In the genomic region with DNA sequence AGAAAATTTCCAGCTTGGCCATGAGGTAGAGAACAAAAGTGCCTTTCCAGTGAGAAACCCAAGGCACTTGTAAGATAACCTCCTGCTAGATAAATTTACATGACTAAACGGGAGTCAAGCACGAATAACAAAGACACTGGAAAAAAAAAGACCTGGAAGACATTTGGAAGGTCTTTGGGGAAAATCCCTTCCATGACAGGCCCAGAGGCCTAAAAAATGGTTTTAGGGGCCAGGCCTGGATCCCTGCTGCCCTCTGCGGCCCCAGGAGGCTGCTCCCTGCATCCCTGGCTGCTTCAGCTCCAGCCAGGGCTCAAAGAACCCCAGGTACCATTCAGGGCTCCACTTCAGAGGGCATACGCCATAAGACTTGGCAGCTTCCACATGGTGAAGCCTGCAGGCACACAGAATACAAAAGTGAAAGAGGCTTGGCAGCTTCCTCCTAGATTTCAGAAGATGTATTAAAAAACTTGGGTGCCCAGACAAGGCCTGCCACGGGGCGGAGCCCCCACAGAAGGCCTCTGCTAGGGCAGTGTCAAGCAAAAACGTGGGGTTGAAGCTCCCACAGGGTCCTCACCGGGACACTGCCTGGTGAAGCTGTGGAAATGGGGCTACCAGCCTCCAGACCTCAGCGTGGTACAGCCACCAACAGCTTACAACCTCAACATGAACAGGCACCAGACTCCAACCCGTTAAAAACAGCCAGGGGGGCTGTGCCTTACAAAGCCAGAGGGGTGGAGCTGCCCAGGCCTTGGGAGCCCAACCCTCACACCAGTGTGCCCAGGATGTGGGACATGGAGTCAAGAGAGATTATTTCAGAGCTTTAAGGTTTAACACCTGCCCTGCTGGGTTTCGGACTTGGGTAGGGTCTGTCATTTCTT, we compare ENCODE assay signal across 1 cellular context.
TF ChIP-seq lines count a peak whose summit lies in the region.

No MANE protein-coding gene starts in this region.

TF ChIP-seq in GM23338, 12 proteins besides CTCF, POLR2A, EP300 and RAD21 (continued from another document):
- TF ChIP-seq, protein P1, sequence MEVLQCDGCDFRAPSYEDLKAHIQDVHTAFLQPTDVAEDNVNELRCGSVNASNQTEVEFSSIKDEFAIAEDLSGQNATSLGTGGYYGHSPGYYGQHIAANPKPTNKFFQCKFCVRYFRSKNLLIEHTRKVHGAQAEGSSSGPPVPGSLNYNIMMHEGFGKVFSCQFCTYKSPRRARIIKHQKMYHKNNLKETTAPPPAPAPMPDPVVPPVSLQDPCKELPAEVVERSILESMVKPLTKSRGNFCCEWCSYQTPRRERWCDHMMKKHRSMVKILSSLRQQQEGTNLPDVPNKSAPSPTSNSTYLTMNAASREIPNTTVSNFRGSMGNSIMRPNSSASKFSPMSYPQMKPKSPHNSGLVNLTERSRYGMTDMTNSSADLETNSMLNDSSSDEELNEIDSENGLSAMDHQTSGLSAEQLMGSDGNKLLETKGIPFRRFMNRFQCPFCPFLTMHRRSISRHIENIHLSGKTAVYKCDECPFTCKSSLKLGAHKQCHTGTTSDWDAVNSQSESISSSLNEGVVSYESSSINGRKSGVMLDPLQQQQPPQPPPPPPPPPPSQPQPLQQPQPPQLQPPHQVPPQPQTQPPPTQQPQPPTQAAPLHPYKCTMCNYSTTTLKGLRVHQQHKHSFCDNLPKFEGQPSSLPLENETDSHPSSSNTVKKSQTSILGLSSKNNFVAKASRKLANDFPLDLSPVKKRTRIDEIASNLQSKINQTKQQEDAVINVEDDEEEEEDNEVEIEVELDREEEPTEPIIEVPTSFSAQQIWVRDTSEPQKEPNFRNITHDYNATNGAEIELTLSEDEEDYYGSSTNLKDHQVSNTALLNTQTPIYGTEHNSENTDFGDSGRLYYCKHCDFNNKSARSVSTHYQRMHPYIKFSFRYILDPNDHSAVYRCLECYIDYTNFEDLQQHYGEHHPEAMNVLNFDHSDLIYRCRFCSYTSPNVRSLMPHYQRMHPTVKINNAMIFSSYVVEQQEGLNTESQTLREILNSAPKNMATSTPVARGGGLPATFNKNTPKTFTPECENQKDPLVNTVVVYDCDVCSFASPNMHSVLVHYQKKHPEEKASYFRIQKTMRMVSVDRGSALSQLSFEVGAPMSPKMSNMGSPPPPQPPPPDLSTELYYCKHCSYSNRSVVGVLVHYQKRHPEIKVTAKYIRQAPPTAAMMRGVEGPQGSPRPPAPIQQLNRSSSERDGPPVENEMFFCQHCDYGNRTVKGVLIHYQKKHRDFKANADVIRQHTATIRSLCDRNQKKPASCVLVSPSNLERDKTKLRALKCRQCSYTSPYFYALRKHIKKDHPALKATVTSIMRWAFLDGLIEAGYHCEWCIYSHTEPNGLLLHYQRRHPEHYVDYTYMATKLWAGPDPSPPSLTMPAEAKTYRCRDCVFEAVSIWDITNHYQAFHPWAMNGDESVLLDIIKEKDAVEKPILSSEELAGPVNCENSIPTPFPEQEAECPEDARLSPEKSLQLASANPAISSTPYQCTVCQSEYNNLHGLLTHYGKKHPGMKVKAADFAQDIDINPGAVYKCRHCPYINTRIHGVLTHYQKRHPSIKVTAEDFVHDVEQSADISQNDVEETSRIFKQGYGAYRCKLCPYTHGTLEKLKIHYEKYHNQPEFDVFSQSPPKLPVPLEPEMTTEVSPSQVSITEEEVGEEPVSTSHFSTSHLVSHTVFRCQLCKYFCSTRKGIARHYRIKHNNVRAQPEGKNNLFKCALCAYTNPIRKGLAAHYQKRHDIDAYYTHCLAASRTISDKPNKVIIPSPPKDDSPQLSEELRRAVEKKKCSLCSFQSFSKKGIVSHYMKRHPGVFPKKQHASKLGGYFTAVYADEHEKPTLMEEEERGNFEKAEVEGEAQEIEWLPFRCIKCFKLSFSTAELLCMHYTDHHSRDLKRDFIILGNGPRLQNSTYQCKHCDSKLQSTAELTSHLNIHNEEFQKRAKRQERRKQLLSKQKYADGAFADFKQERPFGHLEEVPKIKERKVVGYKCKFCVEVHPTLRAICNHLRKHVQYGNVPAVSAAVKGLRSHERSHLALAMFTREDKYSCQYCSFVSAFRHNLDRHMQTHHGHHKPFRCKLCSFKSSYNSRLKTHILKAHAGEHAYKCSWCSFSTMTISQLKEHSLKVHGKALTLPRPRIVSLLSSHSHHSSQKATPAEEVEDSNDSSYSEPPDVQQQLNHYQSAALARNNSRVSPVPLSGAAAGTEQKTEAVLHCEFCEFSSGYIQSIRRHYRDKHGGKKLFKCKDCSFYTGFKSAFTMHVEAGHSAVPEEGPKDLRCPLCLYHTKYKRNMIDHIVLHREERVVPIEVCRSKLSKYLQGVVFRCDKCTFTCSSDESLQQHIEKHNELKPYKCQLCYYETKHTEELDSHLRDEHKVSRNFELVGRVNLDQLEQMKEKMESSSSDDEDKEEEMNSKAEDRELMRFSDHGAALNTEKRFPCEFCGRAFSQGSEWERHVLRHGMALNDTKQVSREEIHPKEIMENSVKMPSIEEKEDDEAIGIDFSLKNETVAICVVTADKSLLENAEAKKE (CRISPR knock-in tag; IDR thresholded peaks at IDR 0.05), result 0 out of 2 replicates have a peak, but pooled peaks have one; percentile 19
- TF ChIP-seq, protein P2, sequence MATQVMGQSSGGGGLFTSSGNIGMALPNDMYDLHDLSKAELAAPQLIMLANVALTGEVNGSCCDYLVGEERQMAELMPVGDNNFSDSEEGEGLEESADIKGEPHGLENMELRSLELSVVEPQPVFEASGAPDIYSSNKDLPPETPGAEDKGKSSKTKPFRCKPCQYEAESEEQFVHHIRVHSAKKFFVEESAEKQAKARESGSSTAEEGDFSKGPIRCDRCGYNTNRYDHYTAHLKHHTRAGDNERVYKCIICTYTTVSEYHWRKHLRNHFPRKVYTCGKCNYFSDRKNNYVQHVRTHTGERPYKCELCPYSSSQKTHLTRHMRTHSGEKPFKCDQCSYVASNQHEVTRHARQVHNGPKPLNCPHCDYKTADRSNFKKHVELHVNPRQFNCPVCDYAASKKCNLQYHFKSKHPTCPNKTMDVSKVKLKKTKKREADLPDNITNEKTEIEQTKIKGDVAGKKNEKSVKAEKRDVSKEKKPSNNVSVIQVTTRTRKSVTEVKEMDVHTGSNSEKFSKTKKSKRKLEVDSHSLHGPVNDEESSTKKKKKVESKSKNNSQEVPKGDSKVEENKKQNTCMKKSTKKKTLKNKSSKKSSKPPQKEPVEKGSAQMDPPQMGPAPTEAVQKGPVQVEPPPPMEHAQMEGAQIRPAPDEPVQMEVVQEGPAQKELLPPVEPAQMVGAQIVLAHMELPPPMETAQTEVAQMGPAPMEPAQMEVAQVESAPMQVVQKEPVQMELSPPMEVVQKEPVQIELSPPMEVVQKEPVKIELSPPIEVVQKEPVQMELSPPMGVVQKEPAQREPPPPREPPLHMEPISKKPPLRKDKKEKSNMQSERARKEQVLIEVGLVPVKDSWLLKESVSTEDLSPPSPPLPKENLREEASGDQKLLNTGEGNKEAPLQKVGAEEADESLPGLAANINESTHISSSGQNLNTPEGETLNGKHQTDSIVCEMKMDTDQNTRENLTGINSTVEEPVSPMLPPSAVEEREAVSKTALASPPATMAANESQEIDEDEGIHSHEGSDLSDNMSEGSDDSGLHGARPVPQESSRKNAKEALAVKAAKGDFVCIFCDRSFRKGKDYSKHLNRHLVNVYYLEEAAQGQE (IDR thresholded peaks at IDR 0.05; ENCODE audit: unreplicated experiment), result no peak
TF ChIP-seq in GM23338: peak in this region for 3.
